Comparison of ENCODE assay signal across 22 cellular contexts in genomic region chr6:80437186-80437585, GRCh38.
"Had no signal": no experiment of that assay in that cellular context is flagged by ENCODE, and none has a peak within 500 bp of the region (broad histone marks: within the 10 kb centered on the region; RNA-seq: fewer than 3 reads in every experiment).

No MANE protein-coding gene starts in this region.

- H3K9me3 ChIP-seq: breast epithelium, esophagus squamous epithelium, left lung, uterus had no signal

- DNase-seq: activated CD4-positive, alpha-beta T cell treated with anti-CD3 and anti-CD28 coated beads, Interleukin-2, amount 50 U/mL, for 4 hours; activated naive CD8-positive, alpha-beta T cell treated with anti-CD3 and anti-CD28 coated beads for 36 hours; anterior cingulate cortex; cortex of kidney; effector CD4-positive, alpha-beta T cell; esophagus squamous epithelium; foreskin melanocyte; glutamatergic neuron; hippocampal formation; left lung; midbrain; nephron progenitor cell; nucleus accumbens; posterior cingulate gyrus; retina; SW 1271; T-helper 2 cell; uterus; WERI-Rb-1 had no signal

- H3K27ac ChIP-seq: breast epithelium, esophagus squamous epithelium, left lung, tibial nerve, uterus, WERI-Rb-1 had no signal

- H3K36me3 ChIP-seq: breast epithelium, esophagus squamous epithelium, left lung, tibial nerve, uterus, WERI-Rb-1 had no signal

- FAIRE-seq: endothelial cell of umbilical vein had no signal

- H3K4me1 ChIP-seq: breast epithelium, left lung, uterus had no signal

- ATAC-seq: left lung had no signal

- H3K27me3 ChIP-seq: breast epithelium, esophagus squamous epithelium, left lung, tibial nerve, uterus had no signal

- H3K4me3 ChIP-seq: breast epithelium, esophagus squamous epithelium, left lung, tibial nerve, uterus had no signal
